Comparison of ENCODE assay signal across 25 cellular contexts in the genomic region with DNA sequence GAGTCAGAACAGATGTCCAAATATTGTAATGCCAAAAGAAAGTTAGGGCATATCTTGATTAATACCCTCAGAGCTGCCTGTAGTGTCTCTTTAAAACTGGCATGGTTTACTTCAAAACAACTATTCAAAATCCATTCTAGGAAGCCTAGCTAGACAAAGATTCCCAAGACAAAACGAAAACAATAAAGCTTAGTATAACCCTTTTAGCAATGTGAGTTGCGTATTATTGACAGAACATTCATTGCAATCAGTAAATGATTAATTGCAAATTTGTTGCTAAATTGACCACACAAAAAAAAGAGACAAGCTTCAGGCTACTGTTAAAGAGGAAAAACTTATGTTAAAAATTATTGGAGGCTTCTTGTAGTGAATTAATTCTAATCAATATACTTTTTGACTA.
"Had no signal": no experiment of that assay in that cellular context is flagged by ENCODE, and none has a peak within 500 bp of the region (broad histone marks: within the 10 kb centered on the region; RNA-seq: fewer than 3 reads in every experiment).

No MANE protein-coding gene starts in this region.

- H3K27me3 ChIP-seq: colonic mucosa, esophagus squamous epithelium, gastrocnemius medialis, heart right ventricle had no signal

- H3K9me3 ChIP-seq: colonic mucosa, esophagus squamous epithelium, gastrocnemius medialis, heart right ventricle, lower lobe of right lung, mucosa of descending colon had no signal

- H3K27ac ChIP-seq: colonic mucosa, epithelial cell of prostate, esophagus squamous epithelium, gastrocnemius medialis, heart right ventricle, left ventricle myocardium inferior, lower lobe of right lung had no signal

- H3K36me3 ChIP-seq: colonic mucosa, esophagus squamous epithelium, gastrocnemius medialis, heart right ventricle, left ventricle myocardium inferior, lower lobe of right lung had no signal

- H3K4me1 ChIP-seq: colonic mucosa, esophagus squamous epithelium, gastrocnemius medialis, heart right ventricle, left ventricle myocardium inferior, lower lobe of right lung had no signal

- ATAC-seq: effector memory CD8-positive, alpha-beta T cell; esophagus mucosa; gastrocnemius medialis; heart right ventricle; lower lobe of right lung; mucosa of descending colon had no signal

- H3K4me3 ChIP-seq: colonic mucosa, esophagus squamous epithelium, gastrocnemius medialis, heart right ventricle, left ventricle myocardium inferior, lower lobe of right lung, mucosa of descending colon had no signal

- DNase-seq: colonic mucosa; cortex of kidney; effector CD8-positive, alpha-beta T cell; effector memory CD8-positive, alpha-beta T cell; endodermal cell; erythroblast; esophagus squamous epithelium; foreskin fibroblast; foreskin melanocyte; gastrocnemius medialis; glutamatergic neuron; head of caudate nucleus; heart right ventricle; hippocampal formation; kidney glomerular epithelial cell; left ventricle myocardium inferior; lower lobe of right lung; mesenchymal stem cell; mucosa of descending colon; naive B cell had no signal

- FAIRE-seq: endometrium, islet of Langerhans, keratinocyte had no signal
